8 cellular contexts compared by ENCODE assay signal in the genomic region with DNA sequence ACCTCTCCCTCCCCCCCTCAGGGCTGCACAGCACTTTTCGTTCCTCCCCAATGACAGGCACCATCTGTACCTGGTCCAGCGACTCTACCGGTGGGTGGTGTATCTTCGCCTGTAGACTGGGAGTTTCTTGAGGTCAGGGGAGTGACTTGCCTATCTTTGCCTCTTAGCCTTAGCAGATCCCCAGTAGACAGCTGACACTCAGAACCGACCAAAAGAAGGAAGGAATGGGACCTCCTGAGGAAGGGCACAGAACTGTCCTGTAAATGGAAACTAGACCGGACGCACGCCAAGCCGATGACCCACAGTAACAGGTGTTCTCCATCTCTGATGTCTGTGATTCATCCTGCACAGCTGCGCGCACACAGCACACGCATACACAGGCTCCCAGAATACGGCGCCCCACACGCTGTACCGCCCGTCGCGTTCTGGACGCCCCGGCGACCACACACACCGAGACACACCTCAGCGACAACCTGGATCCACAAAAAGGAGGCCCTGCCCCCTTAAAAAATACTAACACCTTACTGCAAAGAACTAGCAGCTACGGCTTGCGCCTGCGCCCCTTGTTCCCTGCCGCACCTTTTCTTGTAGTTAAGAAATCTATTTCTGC. TPM values are rescaled to one million over a fixed set of nuclear protein-coding genes. Genes with fewer than 3 reads are reported as not detected.
DNase-seq lines count a peak whose midpoint lies in the region; ATAC-seq and TF ChIP-seq lines count a peak whose summit lies in the region.

No MANE protein-coding gene starts in this region.

- H3K27ac ChIP-seq in cardiac muscle cell (no peak overlapping the region), parathyroid adenoma (no peak overlapping the region)

- TF ChIP-seq CTCF in cardiac muscle cell (IDR thresholded peaks at IDR 0.05; ENCODE audit: low read depth, low read length): no peak
- no peak for TF ChIP-seq CTCF in parathyroid adenoma (IDR thresholded peaks at IDR 0.05)

- H2AFZ ChIP-seq in parathyroid adenoma: peak overlapping the region; percentile 70

- no peak overlapping the region for H3K9ac ChIP-seq in parathyroid adenoma

- no peaks in the 10 kb centered on the region for H3K9me3 ChIP-seq in cardiac muscle cell (ENCODE audit: low read depth)
- H3K9me3 ChIP-seq in parathyroid adenoma (ENCODE audit: control insufficient read depth, low read length): no peaks in the 10 kb centered on the region

- H3K27me3 ChIP-seq in cardiac muscle cell: peaks cover 49% of the 10 kb centered on the region
- H3K27me3 ChIP-seq in parathyroid adenoma (ENCODE audit: control insufficient read depth, insufficient read depth, low read length): no peaks in the 10 kb centered on the region

- ATAC-seq in GM19023 (IDR thresholded peaks at IDR 0.05; ENCODE audit: unreplicated experiment): peak; percentile 68
- ATAC-seq in HG03139 (IDR thresholded peaks at IDR 0.05; ENCODE audit: unreplicated experiment): peak; percentile 49

- no peaks in the 10 kb centered on the region for H3K79me2 ChIP-seq in parathyroid adenoma

- H3K4me3 ChIP-seq in cardiac muscle cell: peak overlapping the region; percentile 69
- H3K4me3 ChIP-seq in parathyroid adenoma (ENCODE audit: low read depth, low read length): peak overlapping the region; percentile 55

- peak overlapping the region; percentile 74 for H3K4me2 ChIP-seq in parathyroid adenoma (ENCODE audit: low read length)

- intact Hi-C loops in posterior vena cava (cut with DNase I): no loop called here

- no peaks in the 10 kb centered on the region for H3K4me1 ChIP-seq in cardiac muscle cell (ENCODE audit: low read depth)
- H3K4me1 ChIP-seq in parathyroid adenoma: peaks cover 2% of the 10 kb centered on the region

- DNase-seq in Ammon's horn (ENCODE audit: low spot score): peak; percentile 14
- peak; percentile 22 for DNase-seq in NOMO-1 treated with DMSO at 0.1 percent for 48 hours (lab: John Stamatoyannopoulos, UW; ENCODE audit: unreplicated experiment)
- peak; percentile 25 for DNase-seq in activated gamma-delta T cell (lab: John Stamatoyannopoulos, UW)
- DNase-seq in cardiac muscle cell (ENCODE audit: low read depth in 1 of 2, low spot score in 1 of 2): peak in 1 of 2 donors; percentile 22
- no peak for DNase-seq in posterior vena cava (ENCODE audit: low spot score)

- H3K36me3 ChIP-seq in cardiac muscle cell (no peaks in the 10 kb centered on the region), parathyroid adenoma (ENCODE audit: control insufficient read depth, insufficient read depth, low read length) (no peaks in the 10 kb centered on the region)

RNA-seq across cellular contexts. Expression of gene TTC9, which starts 0.7 kb away (rescaled TPM):
- total RNA-seq in cardiac muscle cell: 1.3 and 2.0 TPM in 2 replicates
- polyA plus RNA-seq in cardiac muscle cell: 1.1 and 1.3 TPM in 2 replicates
- 1 to 10 TPM in 1 of 2 donors, under 1 TPM in 1; 0.83 to 1.0 TPM for total RNA-seq in posterior vena cava

RNA-seq across cellular contexts. Expression of gene MED6, which starts 40.6 kb away (rescaled TPM):
- total RNA-seq in cardiac muscle cell (19.8 and 26.5 TPM in 2 replicates), posterior vena cava (10 to 100 TPM; 22.1 to 27.3 TPM)
- polyA plus RNA-seq in cardiac muscle cell: 42.8 and 50.1 TPM in 2 replicates
